Comparison of ENCODE assay signal across 8 cellular contexts in the genomic region with DNA sequence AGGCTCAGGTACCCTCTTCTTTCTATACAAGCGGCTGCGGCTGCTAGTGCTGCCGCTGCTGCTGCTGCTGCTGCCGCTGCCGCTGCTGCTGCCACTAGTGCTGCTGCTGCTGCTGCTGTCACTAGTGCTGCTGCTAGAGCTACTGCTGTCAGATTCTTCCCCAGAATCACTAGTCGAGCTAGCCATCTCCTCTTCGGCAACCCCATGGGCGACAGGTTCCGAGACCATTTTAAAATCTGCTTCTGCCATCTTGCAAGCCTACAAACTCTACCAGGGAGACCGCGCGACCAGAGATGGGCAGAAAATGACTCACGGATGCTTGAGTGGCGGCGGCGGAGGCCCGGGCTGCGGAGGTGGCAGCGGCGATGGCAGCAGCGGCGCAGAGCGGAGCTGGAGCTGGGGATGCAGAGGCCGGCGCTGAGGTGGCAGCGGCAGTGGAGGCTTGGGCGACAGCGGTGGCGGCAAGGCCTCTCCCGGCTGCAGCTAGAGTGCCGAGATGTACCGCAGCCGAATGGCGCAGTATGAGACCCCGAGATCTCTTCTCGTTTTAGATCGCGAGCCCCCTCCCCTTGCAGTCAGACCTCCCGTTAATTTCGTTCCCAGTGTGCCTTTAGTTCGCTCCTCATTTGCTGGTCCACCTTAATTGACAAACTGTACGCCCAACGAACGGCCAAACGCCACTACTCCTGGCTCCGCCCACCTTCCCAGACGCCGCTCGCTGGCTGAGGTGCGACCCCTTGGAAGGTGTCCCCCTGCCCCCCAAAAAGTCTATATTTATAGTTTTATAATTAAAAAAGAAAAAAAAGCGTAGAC. TPM values are rescaled to one million over a fixed set of nuclear protein-coding genes. Genes with fewer than 3 reads are reported as not detected.
A peak's percentile ranks its signal among the peaks of the same experiment; 100 is the strongest.
DNase-seq lines count a peak whose midpoint lies in the region; ATAC-seq, FAIRE-seq and TF ChIP-seq lines count a peak whose summit lies in the region.

A gene with protein sequence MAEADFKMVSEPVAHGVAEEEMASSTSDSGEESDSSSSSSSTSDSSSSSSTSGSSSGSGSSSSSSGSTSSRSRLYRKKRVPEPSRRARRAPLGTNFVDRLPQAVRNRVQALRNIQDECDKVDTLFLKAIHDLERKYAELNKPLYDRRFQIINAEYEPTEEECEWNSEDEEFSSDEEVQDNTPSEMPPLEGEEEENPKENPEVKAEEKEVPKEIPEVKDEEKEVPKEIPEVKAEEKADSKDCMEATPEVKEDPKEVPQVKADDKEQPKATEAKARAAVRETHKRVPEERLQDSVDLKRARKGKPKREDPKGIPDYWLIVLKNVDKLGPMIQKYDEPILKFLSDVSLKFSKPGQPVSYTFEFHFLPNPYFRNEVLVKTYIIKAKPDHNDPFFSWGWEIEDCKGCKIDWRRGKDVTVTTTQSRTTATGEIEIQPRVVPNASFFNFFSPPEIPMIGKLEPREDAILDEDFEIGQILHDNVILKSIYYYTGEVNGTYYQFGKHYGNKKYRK (minus strand): TSS at position 523 of the 813 bp plus-strand sequence. CDS start 274 bp downstream, at position 249.

- CTCF ChIA-PET in Panc1 (lab: Charles Lee), result no interaction called here

- no peaks in the 10 kb centered on the region for H3K27me3 ChIP-seq in Panc1 (ENCODE audit: control insufficient read depth, insufficient read depth, low read length)

- in situ Hi-C loops in Panc1 (cut with HindIII; ENCODE audit: low pct_unique_long_range_greater_than_20kb, low sequenced_read_pairs), result no loop called here

- peaks cover 0 to 14% of the 10 kb centered on the region in 2 donors for H3K27me3 Mint-ChIP-seq in natural killer cell treated with Interleukin-12 subunit alpha and Interleukin-12 subunit beta and Interleukin-15 and Interleukin-18, amount 100 ng/mL, for 72 hours

- peak within 1 kb of the TSS; percentile 80 for H3K4me3 Mint-ChIP-seq in natural killer cell treated with Interleukin-12 subunit alpha and Interleukin-12 subunit beta and Interleukin-15 and Interleukin-18, amount 100 ng/mL, for 72 hours

- H3K4me1 ChIP-seq in Panc1 (ENCODE audit: control insufficient read depth, insufficient read depth, low read length), result no peaks in the 10 kb centered on the region

- H3K9me3 ChIP-seq in Panc1 (ENCODE audit: control insufficient read depth, insufficient read depth, low read depth, low read length), result no peaks in the 10 kb centered on the region

- H3K36me3 Mint-ChIP-seq in natural killer cell treated with Interleukin-12 subunit alpha and Interleukin-12 subunit beta and Interleukin-15 and Interleukin-18, amount 100 ng/mL, for 72 hours, result no peaks in the 10 kb centered on the region

- no peak for TF ChIP-seq CTCF in Panc1 (IDR thresholded peaks at IDR 0.05)

- H3K36me3 ChIP-seq in Panc1 (ENCODE audit: control insufficient read depth, insufficient read depth, low read length), result no peaks in the 10 kb centered on the region

- ATAC-seq in HG02852 (IDR thresholded peaks at IDR 0.05; ENCODE audit: unreplicated experiment) (peak; percentile 66), Panc1 (peak; percentile 88)
- peak; percentile 81 to 89 for ATAC-seq in natural killer cell treated with Interleukin-12 subunit alpha and Interleukin-12 subunit beta and Interleukin-15 and Interleukin-18, amount 100 ng/mL, for 72 hours

- peak; percentile 87 for DNase-seq in DMS 273 treated with DMSO at 0.1 percent for 48 hours (lab: John Stamatoyannopoulos, UW)
- no peak for DNase-seq in Panc1 (ENCODE audit: low read depth, low spot score)
- peak; percentile 31 for DNase-seq in activated gamma-delta T cell treated with anti-CD3 and anti-CD28 coated beads, Interleukin-2, amount 50 U/mL, for 16 hours (ENCODE audit: low read depth)
- peak; percentile 25 for DNase-seq in foreskin melanocyte
- no peak for DNase-seq in natural killer cell treated with Interleukin-12 subunit alpha and Interleukin-12 subunit beta and Interleukin-15 and Interleukin-18, amount 100 ng/mL, for 72 hours (ENCODE audit: low spot score)
- peak; percentile 34 to 79 (median 64) for DNase-seq in stimulated activated naive CD4-positive, alpha-beta T cell (lab: John Stamatoyannopoulos, UW)
- no peak for DNase-seq in GM19239 (ENCODE audit: insufficient read length, low spot score)

- no peak within 1 kb of the TSS for H3K27ac ChIP-seq in Panc1 (ENCODE audit: low read length)

- H3K27ac Mint-ChIP-seq in natural killer cell treated with Interleukin-12 subunit alpha and Interleukin-12 subunit beta and Interleukin-15 and Interleukin-18, amount 100 ng/mL, for 72 hours, result peak within 1 kb of the TSS in 1 of 2 donors; percentile 23

- no peaks in the 10 kb centered on the region for H3K9me3 Mint-ChIP-seq in natural killer cell treated with Interleukin-12 subunit alpha and Interleukin-12 subunit beta and Interleukin-15 and Interleukin-18, amount 100 ng/mL, for 72 hours

- no peak for FAIRE-seq in GM19239 (lab: Jason Lieb, UNC)

- peaks cover 6 to 12% of the 10 kb centered on the region in 2 donors for H3K4me1 Mint-ChIP-seq in natural killer cell treated with Interleukin-12 subunit alpha and Interleukin-12 subunit beta and Interleukin-15 and Interleukin-18, amount 100 ng/mL, for 72 hours (ENCODE audit: low read depth in 2 of 2)

- BruUV-seq in Panc1 (replicated peaks; lab: Mats Ljungman, UMichigan), result no TSS peak

- POLR2A ChIA-PET in Panc1 (lab: Charles Lee), result no interaction called here

- intact Hi-C loops in Panc1 (cut with micrococcal nuclease; ENCODE audit: unreplicated experiment), result no loop called here

- peak within 1 kb of the TSS; percentile 58 to 65 for H3K4me3 ChIP-seq in Panc1 (ENCODE audit: low read depth in 2 of 2, low read length in 2 of 2)

RNA-seq across cellular contexts. Expression of the gene that starts here (rescaled TPM):
- total RNA-seq in Panc1 (2021; ENCODE audit: unreplicated experiment), result 0.49 TPM
- polyA plus RNA-seq in Panc1 (2012; ENCODE audit: insufficient read length), result 0.47 TPM
- total RNA-seq in natural killer cell treated with Interleukin-12 subunit alpha and Interleukin-12 subunit beta and Interleukin-15 and Interleukin-18, amount 100 ng/mL, for 72 hours, result under 1 TPM; 0.48 to 0.64 TPM

Comparison
In these comparisons a context has a peak if more than half of its experiments do, and no peak if none do; other contexts are left out.
1. Peak in ATAC-seq and H3K4me3 ChIP-seq in Panc1; RNA of the gene not detected or under 1 TPM.
2. Peak in ATAC-seq in natural killer cell treated with Interleukin-12 subunit alpha and Interleukin-12 subunit beta and Interleukin-15 and Interleukin-18, amount 100 ng/mL, for 72 hours; RNA of the gene not detected or under 1 TPM.
3. DNase-seq: peak in DMS 273 treated with DMSO at 0.1 percent for 48 hours (single experiment), activated gamma-delta T cell treated with anti-CD3 and anti-CD28 coated beads, Interleukin-2, amount 50 U/mL, for 16 hours (single experiment), foreskin melanocyte (single experiment) and stimulated activated naive CD4-positive, alpha-beta T cell (6 of 6); none in Panc1 (single experiment), natural killer cell treated with Interleukin-12 subunit alpha and Interleukin-12 subunit beta and Interleukin-15 and Interleukin-18, amount 100 ng/mL, for 72 hours (single experiment) and GM19239 (single experiment).
4. Peak in every context shown above with its lines, with median percentiles within 50 percentile points of each other: ATAC-seq.